ENCODE assay signal across 3 cellular contexts in genomic region chr4:47043821-47044220, GRCh38.
TF ChIP-seq lines count a peak whose summit lies in the region.

No MANE protein-coding gene starts in this region.

TF ChIP-seq in A549, 52 proteins besides CTCF, POLR2A, EP300 and RAD21:
- TF ChIP-seq JUN (IDR thresholded peaks at IDR 0.05), result no peak
- TF ChIP-seq MAFK (IDR thresholded peaks at IDR 0.05; ENCODE audit: partially characterized antibody), result peak; percentile 56
- TF ChIP-seq FOSB (CRISPR knock-in tag; IDR thresholded peaks at IDR 0.05), result no peak
- no peak for TF ChIP-seq ATOH8 (CRISPR knock-in tag; IDR thresholded peaks at IDR 0.05; ENCODE audit: low read depth)
- no peak for TF ChIP-seq BCL3 (IDR thresholded peaks at IDR 0.05)
- TF ChIP-seq NR3C1 (IDR thresholded peaks at IDR 0.05), result no peak

TF ChIP-seq in IMR-90, 13 proteins besides CTCF, POLR2A, EP300 and RAD21:
- no peak for TF ChIP-seq ELK1 (IDR thresholded peaks at IDR 0.05; ENCODE audit: borderline replicate concordance, low read depth, low read length)
- TF ChIP-seq MAFK (IDR thresholded peaks at IDR 0.05; ENCODE audit: low read depth, low read length), result peak; percentile 30; the same call in 1 of the 2 replicates
- TF ChIP-seq MAZ (IDR thresholded peaks at IDR 0.05; ENCODE audit: borderline replicate concordance, low read depth, low read length), result no peak
- TF ChIP-seq SMC3 (IDR thresholded peaks at IDR 0.05; ENCODE audit: low read depth, low read length), result no peak

TF ChIP-seq in K562, 482 proteins besides CTCF, POLR2A, EP300 and RAD21:
- TF ChIP-seq ZNF740 (CRISPR knock-in tag; IDR thresholded peaks at IDR 0.05), result no peak
- no peak for TF ChIP-seq ZNF740 (tag; IDR thresholded peaks at IDR 0.05)
- TF ChIP-seq IRF2 (CRISPR knock-in tag; IDR thresholded peaks at IDR 0.05), result no peak
- no peak for TF ChIP-seq CBFA2T2 (conservative IDR thresholded peaks at IDR 0.05)
- peak; percentile 44; the same call in 1 of the 2 replicates for TF ChIP-seq ZNF316 (IDR thresholded peaks at IDR 0.05)
- TF ChIP-seq NCOA6 (IDR thresholded peaks at IDR 0.05), result no peak
- TF ChIP-seq FUS (optimal IDR thresholded peaks at IDR 0.05; ENCODE audit: low read depth, low read length), result no peak
- no peak for TF ChIP-seq ZNF318 (IDR thresholded peaks at IDR 0.05; ENCODE audit: borderline replicate concordance in 1 of 2, low read depth in 1 of 2)
- no peak for TF ChIP-seq ZC3H8 (IDR thresholded peaks at IDR 0.05)
- peak; percentile 18; the same call in 1 of the 2 replicates for TF ChIP-seq C11orf30 (IDR thresholded peaks at IDR 0.05; ENCODE audit: low read depth)
- no peak for TF ChIP-seq ZBTB40 (IDR thresholded peaks at IDR 0.05)
- no peak for TF ChIP-seq ZBTB40 (CRISPR knock-in tag; IDR thresholded peaks at IDR 0.05)
- no peak for TF ChIP-seq ADNP (tag; IDR thresholded peaks at IDR 0.05)
- TF ChIP-seq ELF1 (tag; IDR thresholded peaks at IDR 0.05), result no peak
